13 cellular contexts compared by ENCODE assay signal in genomic region chr11:74641289-74641688, GRCh38. TPM values are rescaled to one million over a fixed set of nuclear protein-coding genes. Genes with fewer than 3 reads are reported as not detected.
DNase-seq lines count a peak whose midpoint lies in the region; ATAC-seq and FAIRE-seq lines count a peak whose summit lies in the region.
"Had no signal": no experiment of that assay in that cellular context is flagged by ENCODE, and none has a peak within 500 bp of the region (broad histone marks: within the 10 kb centered on the region; RNA-seq: fewer than 3 reads in every experiment).

No MANE protein-coding gene starts in this region.

- no peak overlapping the region for H3K18ac ChIP-seq in neuronal stem cell (ENCODE audit: low read length)

- no CpG with 5 or more reads among the region's 8 CpGs for WGBS in neuronal stem cell (ENCODE audit: extremely low coverage in 2 of 2, insufficient read length in 2 of 2, insufficient replicate concordance in 1 of 2), 2 donors

- no peak overlapping the region for H2BK15ac ChIP-seq in neuronal stem cell (ENCODE audit: low read length)

- no peak overlapping the region for H2BK12ac ChIP-seq in neuronal stem cell (ENCODE audit: low read length)

- peaks cover 10 to 94% of the 10 kb centered on the region in 2 donors for H3K36me3 ChIP-seq in neuronal stem cell (replicated peaks in 1 of 2; ENCODE audit: control insufficient read depth in 2 of 2, insufficient read depth in 2 of 2, low read length in 2 of 2)

- no peak overlapping the region for H2AK5ac ChIP-seq in neuronal stem cell (ENCODE audit: low read depth, low read length)

- H2AFZ ChIP-seq in neuronal stem cell (ENCODE audit: low read length): no peak overlapping the region

- no peak overlapping the region for H3K23ac ChIP-seq in neuronal stem cell (ENCODE audit: low read depth, low read length, poor library complexity)

- no peak overlapping the region for H3K4ac ChIP-seq in neuronal stem cell (ENCODE audit: low read length)

- H3K4me2 ChIP-seq in neuronal stem cell (ENCODE audit: insufficient read depth, low read length, poor library complexity, severe bottlenecking): no peak overlapping the region

- no peak overlapping the region for H2BK5ac ChIP-seq in neuronal stem cell (ENCODE audit: low read length)

- no peak overlapping the region for H3K14ac ChIP-seq in neuronal stem cell (ENCODE audit: low read length)

- H3K27me3 ChIP-seq in neuronal stem cell (ENCODE audit: control insufficient read depth in 3 of 3, insufficient read depth in 3 of 3, low read depth in 1 of 3, low read length in 3 of 3): no peaks in the 10 kb centered on the region

- H3K4me1 ChIP-seq in neuronal stem cell (ENCODE audit: control insufficient read depth in 2 of 2, insufficient read depth in 1 of 2, low read depth in 1 of 2, low read length in 2 of 2): peaks cover 0 to 3% of the 10 kb centered on the region in 2 donors

- H2BK120ac ChIP-seq in neuronal stem cell (ENCODE audit: low read depth, low read length): no peak overlapping the region

- no peak overlapping the region for H4K8ac ChIP-seq in neuronal stem cell (ENCODE audit: low read depth, low read length)

- FAIRE-seq in HTR-8/SVneo (lab: Jason Lieb, UNC): no peak

- H3K9me3 ChIP-seq in neuronal stem cell (replicated peaks in 1 of 2; ENCODE audit: control insufficient read depth in 2 of 2, insufficient read depth in 1 of 2, low read depth in 1 of 2, low read length in 2 of 2): no peaks in the 10 kb centered on the region

- peak overlapping the region; percentile 1 for H3K27ac ChIP-seq in neuronal stem cell (replicated peaks; ENCODE audit: low read length)

- no peak overlapping the region for H4K91ac ChIP-seq in neuronal stem cell (ENCODE audit: low read depth, low read length, poor library complexity)

- no peaks in the 10 kb centered on the region for H3K79me1 ChIP-seq in neuronal stem cell (ENCODE audit: low read depth, low read length)

- no peak overlapping the region for H3K9ac ChIP-seq in neuronal stem cell (ENCODE audit: low read depth, low read length, poor library complexity)

- ATAC-seq in GM18867 (IDR thresholded peaks at IDR 0.05; ENCODE audit: unreplicated experiment) (no peak), HG02678 (IDR thresholded peaks at IDR 0.05; ENCODE audit: unreplicated experiment) (no peak), left lobe of liver (no peak)
- ATAC-seq: left colon had no signal

- DNase-seq in DMS79 treated with DMSO at 0.1 percent for 48 hours (lab: John Stamatoyannopoulos, UW): peak; percentile 99
- DNase-seq in NCI-H146 treated with DMSO at 0.1 percent for 48 hours (lab: John Stamatoyannopoulos, UW; ENCODE audit: unreplicated experiment): peak; percentile 67
- DNase-seq in astrocyte of the hippocampus (ENCODE audit: low read depth, low spot score): peak; percentile 81
- DNase-seq in neuronal stem cell (ENCODE audit: low spot score): peak; percentile 2
- no peak for DNase-seq in HTR-8/SVneo (ENCODE audit: insufficient read length, low spot score)
- DNase-seq in left lobe of liver (ENCODE audit: low spot score): no peak
- DNase-seq: activated gamma-delta T cell treated with Interleukin-2 at 50 U/mL for 16 hours, cortex of kidney, left colon, NCI-H510A, OCI-M1 had no signal

- H3K4me3 ChIP-seq in neuronal stem cell (ENCODE audit: low read length in 2 of 2): no peak overlapping the region

RNA-seq across cellular contexts. Expression of gene POLD3, which starts 48.9 kb away (rescaled TPM):
- 32.8 TPM for polyA plus RNA-seq in neuronal stem cell (2013, experiment 1 of 2)
- 34.6 TPM for polyA plus RNA-seq in neuronal stem cell (2013, experiment 2 of 2)
- 3.0 TPM for total RNA-seq in left lobe of liver

Comparison
In these comparisons a context has a peak if more than half of its experiments do, and no peak if none do; other contexts are left out.
1. DNase-seq: peak in DMS79 treated with DMSO at 0.1 percent for 48 hours (single experiment), NCI-H146 treated with DMSO at 0.1 percent for 48 hours (single experiment), astrocyte of the hippocampus (single experiment) and neuronal stem cell (single experiment); none in HTR-8/SVneo (single experiment) and left lobe of liver (single experiment).